In genomic region chr11:129790131-129790530, GRCh38 we compare ENCODE assay signal across 23 cellular contexts. TPM values are rescaled to one million over a fixed set of nuclear protein-coding genes. Genes with fewer than 3 reads are reported as not detected.
DNase-seq lines count a peak whose midpoint lies in the region; ATAC-seq and TF ChIP-seq lines count a peak whose summit lies in the region.
"Had no signal": no experiment of that assay in that cellular context is flagged by ENCODE, and none has a peak within 500 bp of the region (broad histone marks: within the 10 kb centered on the region; RNA-seq: fewer than 3 reads in every experiment).

No MANE protein-coding gene starts in this region.

- no peaks in the 10 kb centered on the region for H3K27me3 Mint-ChIP-seq in CD4-positive, alpha-beta T cell
- H3K27me3 Mint-ChIP-seq in T-helper 17 cell (no peaks in the 10 kb centered on the region), nephron progenitor cell (ENCODE audit: low read depth, poor library complexity) (peaks cover 12% of the 10 kb centered on the region)

- no peak overlapping the region for H3K4me3 Mint-ChIP-seq in CD4-positive, alpha-beta T cell
- no peak overlapping the region for H3K4me3 Mint-ChIP-seq in T-helper 17 cell
- no peak overlapping the region for H3K4me3 Mint-ChIP-seq in nephron progenitor cell

- peaks cover 4% of the 10 kb centered on the region for H3K9me3 ChIP-seq in CD4-positive, alpha-beta T cell (ENCODE audit: control insufficient read depth, low read length)
- H3K9me3 ChIP-seq in T-helper 17 cell (ENCODE audit: control insufficient read depth, low read length, poor library complexity, severe bottlenecking): peaks cover 3% of the 10 kb centered on the region
- no peaks in the 10 kb centered on the region for H3K9me3 ChIP-seq in hepatocyte (ENCODE audit: low read depth)

- peaks cover 4% of the 10 kb centered on the region for H3K4me1 ChIP-seq in hepatocyte (ENCODE audit: insufficient read depth)
- H3K4me1 ChIP-seq: Peyer's patch had no signal

- CTCF ChIA-PET in CD4-positive, alpha-beta T cell (lab: Charles Lee): no interaction called here

- H3K27me3 ChIP-seq in CD4-positive, alpha-beta T cell (ENCODE audit: control insufficient read depth, insufficient read depth, low read length): no peaks in the 10 kb centered on the region
- H3K27me3 ChIP-seq in hepatocyte: no peaks in the 10 kb centered on the region
- H3K27me3 ChIP-seq: BLaER1 treated with 17β-estradiol and CSF1 and Interleukin-3, amounts not matched to agents 10 nM and 100 nM; Peyer's patch had no signal

- H3K27ac Mint-ChIP-seq in CD4-positive, alpha-beta T cell: peak overlapping the region; percentile 10
- H3K27ac Mint-ChIP-seq in T-helper 17 cell (peak overlapping the region; percentile 56), nephron progenitor cell (no peak overlapping the region)

- no peaks in the 10 kb centered on the region for H3K79me2 ChIP-seq in hepatocyte

- no peak overlapping the region for H2AFZ ChIP-seq in hepatocyte

- 79% methylated on average over 1 of the region's 1 CpG for WGBS in hepatocyte (ENCODE audit: low lambda C conversion rate, missing lambda C conversion rate)

- POLR2A ChIA-PET in CD4-positive, alpha-beta T cell (lab: Charles Lee): interaction anchor here (1.0 to 1.9 kb wide), 4 partner anchors 12 to 66 kb away, joined by 3 to 7 read pairs (median 4); no protein-coding TSS in a partner anchor

- ATAC-seq in CD4-positive, alpha-beta T cell (ENCODE audit: poor library complexity): no peak
- ATAC-seq in T-helper 17 cell: no peak
- no peak for ATAC-seq in GM21825 (IDR thresholded peaks at IDR 0.05; ENCODE audit: unreplicated experiment)
- ATAC-seq: SK-N-SH treated with all-trans-retinoic acid at 6 μM for 48 hours had no signal

- peak; percentile 6 to 14 for DNase-seq in AML-193 (lab: John Stamatoyannopoulos, UW)
- DNase-seq in CD4-positive, alpha-beta T cell: no peak
- DNase-seq in T-helper 17 cell: no peak
- peak; percentile 15 for DNase-seq in fibroblast of villous mesenchyme (ENCODE audit: low read depth)
- no peak for DNase-seq in nephron progenitor cell
- DNase-seq in hepatocyte (ENCODE audit: low spot score): no peak
- DNase-seq: DMS53, GDM1, Karpas-422, NCI-H1092, NCI-H1436, NCI-H187 treated with DMSO at 0.1 percent for 48 hours, NCI-H2107, NCI-H748 treated with DMSO at 0.1 percent for 48 hours, Peyer's patch had no signal

- intact Hi-C loops in CD4-positive, alpha-beta T cell (cut with DNase I, micrococcal nuclease): loop anchor here in 1 of 2 experiments (5.0 kb wide), 2 partner anchors 67 to 82 kb away; no protein-coding TSS in a partner anchor

- no peaks in the 10 kb centered on the region for H3K36me3 ChIP-seq in hepatocyte (replicated peaks; ENCODE audit: insufficient read depth, low read depth)
- H3K36me3 ChIP-seq: BLaER1 treated with 17β-estradiol and CSF1 and Interleukin-3, amounts not matched to agents 10 nM and 100 nM; Peyer's patch had no signal

- no peaks in the 10 kb centered on the region for H3K36me3 Mint-ChIP-seq in CD4-positive, alpha-beta T cell (ENCODE audit: low read depth)
- no peaks in the 10 kb centered on the region for H3K36me3 Mint-ChIP-seq in T-helper 17 cell (ENCODE audit: low read depth)
- H3K36me3 Mint-ChIP-seq in nephron progenitor cell (ENCODE audit: low read depth): no peaks in the 10 kb centered on the region

- no peak for TF ChIP-seq CTCF in CD4-positive, alpha-beta T cell (IDR thresholded peaks at IDR 0.05)
- TF ChIP-seq CTCF in fibroblast of villous mesenchyme (IDR thresholded peaks at IDR 0.05; ENCODE audit: insufficient read depth, low read depth, low read length) (no peak), nephron progenitor cell (IDR thresholded peaks at IDR 0.05) (no peak), hepatocyte (IDR thresholded peaks at IDR 0.05; ENCODE audit: poor library complexity) (no peak)

- no peak overlapping the region for H3K4me2 ChIP-seq in hepatocyte

- no peaks in the 10 kb centered on the region for H4K20me1 ChIP-seq in hepatocyte (ENCODE audit: insufficient read depth, poor library complexity, severe bottlenecking)
- H4K20me1 ChIP-seq: BLaER1 treated with 17β-estradiol and CSF1 and Interleukin-3, amounts not matched to agents 10 nM and 100 nM had no signal

- H3K27ac ChIP-seq in CD4-positive, alpha-beta T cell (ENCODE audit: low read depth, low read length): no peak overlapping the region
- no peak overlapping the region for H3K27ac ChIP-seq in hepatocyte
- H3K27ac ChIP-seq: BLaER1 treated with 17β-estradiol and CSF1 and Interleukin-3, amounts not matched to agents 10 nM and 100 nM; Peyer's patch had no signal

- H3K9me2 ChIP-seq in hepatocyte (replicated peaks; ENCODE audit: insufficient read depth): no peaks in the 10 kb centered on the region

- H3K4me3 ChIP-seq in fibroblast of villous mesenchyme (ENCODE audit: low read depth, low read length): no peak overlapping the region
- no peak overlapping the region for H3K4me3 ChIP-seq in hepatocyte
- H3K4me3 ChIP-seq: BLaER1 treated with 17β-estradiol and CSF1 and Interleukin-3, amounts not matched to agents 10 nM and 100 nM; Peyer's patch had no signal

- peaks cover 9% of the 10 kb centered on the region for H3K4me1 Mint-ChIP-seq in CD4-positive, alpha-beta T cell (ENCODE audit: low read depth)
- peaks cover 28% of the 10 kb centered on the region for H3K4me1 Mint-ChIP-seq in T-helper 17 cell
- H3K4me1 Mint-ChIP-seq in nephron progenitor cell: no peaks in the 10 kb centered on the region

- H3K9me3 Mint-ChIP-seq in CD4-positive, alpha-beta T cell: no peaks in the 10 kb centered on the region
- H3K9me3 Mint-ChIP-seq in nephron progenitor cell: peaks cover 9% of the 10 kb centered on the region

RNA-seq across cellular contexts. Expression of gene TMEM45B, which starts 25.5 kb away (rescaled TPM):
- 1 to 10 TPM; 1.7 to 1.9 TPM for total RNA-seq in CD4-positive, alpha-beta T cell
- 1 to 10 TPM; 4.4 to 4.8 TPM for total RNA-seq in T-helper 17 cell
- not detected in 2 replicates for total RNA-seq in fibroblast of villous mesenchyme
- 114 and 129 TPM in 2 replicates for total RNA-seq in hepatocyte
- polyA plus RNA-seq in hepatocyte: 71.0 and 97.2 TPM in 2 replicates
- total RNA-seq: A673, H4, M059J, NCI-H460, OCI-LY7 had no signal

Comparison
In these comparisons a context has a peak if more than half of its experiments do, and no peak if none do; other contexts are left out.
1. DNase-seq: peak in AML-193 (2 of 2) and fibroblast of villous mesenchyme (single experiment); none in CD4-positive, alpha-beta T cell (0 of 10), T-helper 17 cell (0 of 3), nephron progenitor cell (single experiment) and hepatocyte (single experiment).
2. RNA of gene TMEM45B, which starts 25.5 kb away (total RNA-seq): 114 to 129 TPM in hepatocyte; 4.4 to 4.8 TPM in T-helper 17 cell, 1.7 to 1.9 TPM in CD4-positive, alpha-beta T cell and not detected in fibroblast of villous mesenchyme; every median in the first group is over 10 times any median in the second.